28 cellular contexts compared by ENCODE assay signal in genomic region chr6:69624944-69625343, GRCh38.
"Had no signal": no experiment of that assay in that cellular context is flagged by ENCODE, and none has a peak within 500 bp of the region (broad histone marks: within the 10 kb centered on the region; RNA-seq: fewer than 3 reads in every experiment).

No MANE protein-coding gene starts in this region.

- H3K27me3 ChIP-seq: body of pancreas, cardiac muscle cell, pancreas, sigmoid colon, stomach, thyroid gland, upper lobe of left lung had no signal

- FAIRE-seq: pancreas had no signal

- ATAC-seq: activated CD4-positive, alpha-beta T cell treated with anti-CD3 and anti-CD28 coated beads for 36 hours; activated CD8-positive, alpha-beta memory T cell treated with anti-CD3 and anti-CD28 coated beads, Interleukin-2, amount 10 ng/mL, durations not matched to agents 7 days and 5 days; activated CD8-positive, alpha-beta T cell treated with anti-CD3 and anti-CD28 coated beads, Interleukin-2, amount 10 ng/mL, durations not matched to agents 7 days and 5 days; activated naive CD4-positive, alpha-beta T cell treated with anti-CD3 and anti-CD28 coated beads, Interleukin-2, amount 50 U/mL, for 72 hours; body of pancreas; effector memory CD8-positive, alpha-beta T cell; naive thymus-derived CD4-positive, alpha-beta T cell; pancreas; stimulated activated naive B cell treated with anti-CD40 and anti-IgM and Interleukin-4, amounts not matched to agents 10 μg/mL and 1 μg/mL and 100 μg/mL, for 72 hours had no signal

- H3K4me1 ChIP-seq: body of pancreas, pancreas, prostate gland, sigmoid colon, stomach, thyroid gland, upper lobe of left lung had no signal

- H3K27ac ChIP-seq: body of pancreas, cardiac muscle cell, pancreas, prostate gland, sigmoid colon, stomach, thyroid gland, upper lobe of left lung had no signal

- H3K36me3 ChIP-seq: cardiac muscle cell, pancreas, prostate gland, sigmoid colon, stomach, thyroid gland, upper lobe of left lung had no signal

- DNase-seq: activated CD4-positive, alpha-beta T cell treated with anti-CD3 and anti-CD28 coated beads for 36 hours; activated CD4-positive, CD25-positive, alpha-beta regulatory T cell; activated CD8-positive, alpha-beta memory T cell treated with anti-CD3 and anti-CD28 coated beads, Interleukin-2, amount 10 ng/mL, durations not matched to agents 7 days and 5 days; activated CD8-positive, alpha-beta T cell treated with anti-CD3 and anti-CD28 coated beads, Interleukin-2, amount 10 ng/mL, durations not matched to agents 7 days and 5 days; activated naive CD4-positive, alpha-beta T cell; activated T-cell treated with anti-CD3 and anti-CD28 coated beads, Interleukin-2, amount 50 U/mL, for 48 hours; aorta; body of pancreas; cortex of kidney; effector memory CD8-positive, alpha-beta T cell; head of caudate nucleus; hypothalamus; immature natural killer cell; midbrain; naive thymus-derived CD4-positive, alpha-beta T cell; nucleus accumbens; pancreas; retina; sigmoid colon; stimulated activated CD4-positive, alpha-beta T cell treated with anti-CD3 and anti-CD28 coated beads, Interleukin-2, amount 100 ng/mL, for 24 hours; stimulated activated naive B cell treated with anti-CD40 and anti-IgM and Interleukin-4, amounts not matched to agents 10 μg/mL and 1 μg/mL and 100 μg/mL, for 72 hours; stomach; thyroid gland; upper lobe of left lung had no signal

- H3K4me3 ChIP-seq: body of pancreas, cardiac muscle cell, pancreas, prostate gland, sigmoid colon, smooth muscle cell, stomach, thyroid gland, upper lobe of left lung had no signal

- H3K4me2 ChIP-seq: smooth muscle cell had no signal

- H3K9me3 ChIP-seq: body of pancreas, pancreas, prostate gland, sigmoid colon, stomach, thyroid gland, upper lobe of left lung had no signal
